In the genomic region with DNA sequence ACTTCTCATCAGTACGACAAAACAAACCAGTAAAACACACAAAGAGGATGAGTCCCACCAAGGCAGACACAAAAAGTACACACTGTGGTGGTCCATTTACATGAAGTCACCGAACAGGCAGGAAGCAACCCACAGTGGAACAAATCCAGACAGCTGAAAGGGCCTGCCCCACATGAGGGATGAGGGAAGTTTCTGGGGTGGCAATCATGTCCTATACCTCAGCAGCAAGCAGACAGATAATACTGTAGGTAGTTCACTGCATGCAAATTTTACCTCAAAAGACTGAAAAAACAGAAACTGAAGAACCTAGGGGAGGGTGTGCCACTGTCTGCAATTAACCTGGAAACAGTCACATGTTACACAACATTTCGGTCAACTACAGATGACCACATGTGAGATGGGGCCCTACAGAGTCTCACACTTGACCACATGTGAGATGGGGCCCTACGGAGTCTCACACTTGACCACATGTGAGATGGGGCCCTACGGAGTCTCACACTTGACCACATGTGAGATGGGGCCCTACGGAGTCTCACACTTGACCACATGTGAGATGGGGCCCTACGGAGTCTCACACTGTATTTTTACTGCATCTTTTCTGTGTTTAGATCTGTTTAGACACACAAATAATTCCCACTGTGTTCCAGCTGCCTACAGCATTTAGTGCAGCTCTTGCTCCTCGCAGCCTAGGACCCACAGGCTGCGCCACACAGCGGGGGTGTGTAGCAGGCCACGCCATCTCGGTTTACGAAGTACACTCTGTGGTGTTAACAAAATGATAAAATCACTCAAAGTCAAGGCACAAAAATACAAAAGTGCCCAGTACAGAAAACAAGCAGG, we compare ENCODE assay signal across 1 cellular context.
TF ChIP-seq lines count a peak whose summit lies in the region.

No MANE protein-coding gene starts in this region.

TF ChIP-seq in GM12878, 131 proteins besides CTCF, POLR2A, EP300 and RAD21 (continued from another document and continues in another):
- TF ChIP-seq, protein P1, sequence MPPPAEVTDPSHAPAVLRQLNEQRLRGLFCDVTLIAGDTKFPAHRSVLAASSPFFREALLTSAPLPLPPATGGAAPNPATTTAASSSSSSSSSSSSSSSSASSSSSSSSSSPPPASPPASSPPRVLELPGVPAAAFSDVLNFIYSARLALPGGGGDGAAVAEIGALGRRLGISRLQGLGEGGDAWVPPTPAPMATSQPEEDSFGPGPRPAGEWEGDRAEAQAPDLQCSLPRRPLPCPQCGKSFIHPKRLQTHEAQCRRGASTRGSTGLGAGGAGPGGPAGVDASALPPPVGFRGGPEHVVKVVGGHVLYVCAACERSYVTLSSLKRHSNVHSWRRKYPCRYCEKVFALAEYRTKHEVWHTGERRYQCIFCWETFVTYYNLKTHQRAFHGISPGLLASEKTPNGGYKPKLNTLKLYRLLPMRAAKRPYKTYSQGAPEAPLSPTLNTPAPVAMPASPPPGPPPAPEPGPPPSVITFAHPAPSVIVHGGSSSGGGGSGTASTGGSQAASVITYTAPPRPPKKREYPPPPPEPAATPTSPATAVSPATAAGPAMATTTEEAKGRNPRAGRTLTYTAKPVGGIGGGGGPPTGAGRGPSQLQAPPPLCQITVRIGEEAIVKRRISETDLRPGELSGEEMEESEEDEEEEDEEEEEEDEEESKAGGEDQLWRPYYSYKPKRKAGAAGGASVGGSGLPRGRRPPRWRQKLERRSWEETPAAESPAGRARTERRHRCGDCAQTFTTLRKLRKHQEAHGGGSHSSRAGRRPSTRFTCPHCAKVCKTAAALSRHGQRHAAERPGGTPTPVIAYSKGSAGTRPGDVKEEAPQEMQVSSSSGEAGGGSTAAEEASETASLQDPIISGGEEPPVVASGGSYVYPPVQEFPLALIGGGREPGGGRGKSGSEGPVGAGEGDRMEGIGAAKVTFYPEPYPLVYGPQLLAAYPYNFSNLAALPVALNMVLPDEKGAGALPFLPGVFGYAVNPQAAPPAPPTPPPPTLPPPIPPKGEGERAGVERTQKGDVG (CRISPR knock-in tag; IDR thresholded peaks at IDR 0.05): no peak
- TF ChIP-seq CREB1 (IDR thresholded peaks at IDR 0.05; ENCODE audit: low read depth) (no peak), SUPT20H (IDR thresholded peaks at IDR 0.05; ENCODE audit: borderline replicate concordance, control insufficient read depth, low read depth, low read length) (no peak), NR2F1 (conservative IDR thresholded peaks at IDR 0.05) (0 out of 2 replicates have a peak, but pooled peaks have one; percentile 35), STAT1 (conservative IDR thresholded peaks at IDR 0.05) (no peak), PML (IDR thresholded peaks at IDR 0.05; ENCODE audit: low read length) (0 out of 2 replicates have a peak, but pooled peaks have one; percentile 43), STAT3 (IDR thresholded peaks at IDR 0.05; ENCODE audit: low read depth, low read length) (no peak), EED (IDR thresholded peaks at IDR 0.05; ENCODE audit: low read depth) (no peak), BHLHE40 (IDR thresholded peaks at IDR 0.05; ENCODE audit: borderline replicate concordance in 1 of 2, low read depth in 2 of 2, low read length in 1 of 2) (peak; percentile 87 to 94), SP1 (IDR thresholded peaks at IDR 0.05; ENCODE audit: low read depth, low read length) (no peak), CBX3 (IDR thresholded peaks at IDR 0.05; ENCODE audit: borderline replicate concordance, low read depth) (no peak), IKZF1 (conservative IDR thresholded peaks at IDR 0.05) (peak; percentile 45; the same call in 1 of the 2 replicates), NR2C1 (IDR thresholded peaks at IDR 0.05) (no peak), NFXL1 (IDR thresholded peaks at IDR 0.05; ENCODE audit: borderline replicate concordance) (no peak), RAD51 (IDR thresholded peaks at IDR 0.05) (peak; percentile 78), TCF12 (IDR thresholded peaks at IDR 0.05; ENCODE audit: low read depth, low read length) (peak; percentile 19; the same call in 1 of the 2 replicates), SREBF2 (IDR thresholded peaks at IDR 0.05; ENCODE audit: low read length) (no peak), TCF3 (IDR thresholded peaks at IDR 0.05; ENCODE audit: borderline replicate concordance, insufficient read depth, low read depth, low read length) (no peak), ZSCAN29 (IDR thresholded peaks at IDR 0.05) (no peak)
- TF ChIP-seq, protein P2, sequence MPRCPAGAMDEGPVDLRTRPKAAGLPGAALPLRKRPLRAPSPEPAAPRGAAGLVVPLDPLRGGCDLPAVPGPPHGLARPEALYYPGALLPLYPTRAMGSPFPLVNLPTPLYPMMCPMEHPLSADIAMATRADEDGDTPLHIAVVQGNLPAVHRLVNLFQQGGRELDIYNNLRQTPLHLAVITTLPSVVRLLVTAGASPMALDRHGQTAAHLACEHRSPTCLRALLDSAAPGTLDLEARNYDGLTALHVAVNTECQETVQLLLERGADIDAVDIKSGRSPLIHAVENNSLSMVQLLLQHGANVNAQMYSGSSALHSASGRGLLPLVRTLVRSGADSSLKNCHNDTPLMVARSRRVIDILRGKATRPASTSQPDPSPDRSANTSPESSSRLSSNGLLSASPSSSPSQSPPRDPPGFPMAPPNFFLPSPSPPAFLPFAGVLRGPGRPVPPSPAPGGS (IDR thresholded peaks at IDR 0.05; ENCODE audit: borderline replicate concordance, insufficient read depth, low read depth, low read length, poor library complexity, severe bottlenecking): peak; percentile 67
- TF ChIP-seq, protein P3, sequence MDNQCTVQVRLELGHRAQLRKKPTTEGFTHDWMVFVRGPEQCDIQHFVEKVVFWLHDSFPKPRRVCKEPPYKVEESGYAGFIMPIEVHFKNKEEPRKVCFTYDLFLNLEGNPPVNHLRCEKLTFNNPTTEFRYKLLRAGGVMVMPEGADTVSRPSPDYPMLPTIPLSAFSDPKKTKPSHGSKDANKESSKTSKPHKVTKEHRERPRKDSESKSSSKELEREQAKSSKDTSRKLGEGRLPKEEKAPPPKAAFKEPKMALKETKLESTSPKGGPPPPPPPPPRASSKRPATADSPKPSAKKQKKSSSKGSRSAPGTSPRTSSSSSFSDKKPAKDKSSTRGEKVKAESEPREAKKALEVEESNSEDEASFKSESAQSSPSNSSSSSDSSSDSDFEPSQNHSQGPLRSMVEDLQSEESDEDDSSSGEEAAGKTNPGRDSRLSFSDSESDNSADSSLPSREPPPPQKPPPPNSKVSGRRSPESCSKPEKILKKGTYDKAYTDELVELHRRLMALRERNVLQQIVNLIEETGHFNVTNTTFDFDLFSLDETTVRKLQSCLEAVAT (IDR thresholded peaks at IDR 0.05): no peak
- TF ChIP-seq, protein P4, sequence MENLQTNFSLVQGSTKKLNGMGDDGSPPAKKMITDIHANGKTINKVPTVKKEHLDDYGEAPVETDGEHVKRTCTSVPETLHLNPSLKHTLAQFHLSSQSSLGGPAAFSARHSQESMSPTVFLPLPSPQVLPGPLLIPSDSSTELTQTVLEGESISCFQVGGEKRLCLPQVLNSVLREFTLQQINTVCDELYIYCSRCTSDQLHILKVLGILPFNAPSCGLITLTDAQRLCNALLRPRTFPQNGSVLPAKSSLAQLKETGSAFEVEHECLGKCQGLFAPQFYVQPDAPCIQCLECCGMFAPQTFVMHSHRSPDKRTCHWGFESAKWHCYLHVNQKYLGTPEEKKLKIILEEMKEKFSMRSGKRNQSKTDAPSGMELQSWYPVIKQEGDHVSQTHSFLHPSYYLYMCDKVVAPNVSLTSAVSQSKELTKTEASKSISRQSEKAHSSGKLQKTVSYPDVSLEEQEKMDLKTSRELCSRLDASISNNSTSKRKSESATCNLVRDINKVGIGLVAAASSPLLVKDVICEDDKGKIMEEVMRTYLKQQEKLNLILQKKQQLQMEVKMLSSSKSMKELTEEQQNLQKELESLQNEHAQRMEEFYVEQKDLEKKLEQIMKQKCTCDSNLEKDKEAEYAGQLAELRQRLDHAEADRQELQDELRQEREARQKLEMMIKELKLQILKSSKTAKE (IDR thresholded peaks at IDR 0.05; ENCODE audit: low read depth, poor library complexity, severe bottlenecking): peak; percentile 99
- TF ChIP-seq, protein P5, sequence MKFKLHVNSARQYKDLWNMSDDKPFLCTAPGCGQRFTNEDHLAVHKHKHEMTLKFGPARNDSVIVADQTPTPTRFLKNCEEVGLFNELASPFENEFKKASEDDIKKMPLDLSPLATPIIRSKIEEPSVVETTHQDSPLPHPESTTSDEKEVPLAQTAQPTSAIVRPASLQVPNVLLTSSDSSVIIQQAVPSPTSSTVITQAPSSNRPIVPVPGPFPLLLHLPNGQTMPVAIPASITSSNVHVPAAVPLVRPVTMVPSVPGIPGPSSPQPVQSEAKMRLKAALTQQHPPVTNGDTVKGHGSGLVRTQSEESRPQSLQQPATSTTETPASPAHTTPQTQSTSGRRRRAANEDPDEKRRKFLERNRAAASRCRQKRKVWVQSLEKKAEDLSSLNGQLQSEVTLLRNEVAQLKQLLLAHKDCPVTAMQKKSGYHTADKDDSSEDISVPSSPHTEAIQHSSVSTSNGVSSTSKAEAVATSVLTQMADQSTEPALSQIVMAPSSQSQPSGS (IDR thresholded peaks at IDR 0.05; ENCODE audit: low read length): peak; percentile 20; the same call in 1 of the 2 replicates
- TF ChIP-seq, protein P6, sequence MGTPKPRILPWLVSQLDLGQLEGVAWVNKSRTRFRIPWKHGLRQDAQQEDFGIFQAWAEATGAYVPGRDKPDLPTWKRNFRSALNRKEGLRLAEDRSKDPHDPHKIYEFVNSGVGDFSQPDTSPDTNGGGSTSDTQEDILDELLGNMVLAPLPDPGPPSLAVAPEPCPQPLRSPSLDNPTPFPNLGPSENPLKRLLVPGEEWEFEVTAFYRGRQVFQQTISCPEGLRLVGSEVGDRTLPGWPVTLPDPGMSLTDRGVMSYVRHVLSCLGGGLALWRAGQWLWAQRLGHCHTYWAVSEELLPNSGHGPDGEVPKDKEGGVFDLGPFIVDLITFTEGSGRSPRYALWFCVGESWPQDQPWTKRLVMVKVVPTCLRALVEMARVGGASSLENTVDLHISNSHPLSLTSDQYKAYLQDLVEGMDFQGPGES (IDR thresholded peaks at IDR 0.05): no peak
- TF ChIP-seq, protein P7, sequence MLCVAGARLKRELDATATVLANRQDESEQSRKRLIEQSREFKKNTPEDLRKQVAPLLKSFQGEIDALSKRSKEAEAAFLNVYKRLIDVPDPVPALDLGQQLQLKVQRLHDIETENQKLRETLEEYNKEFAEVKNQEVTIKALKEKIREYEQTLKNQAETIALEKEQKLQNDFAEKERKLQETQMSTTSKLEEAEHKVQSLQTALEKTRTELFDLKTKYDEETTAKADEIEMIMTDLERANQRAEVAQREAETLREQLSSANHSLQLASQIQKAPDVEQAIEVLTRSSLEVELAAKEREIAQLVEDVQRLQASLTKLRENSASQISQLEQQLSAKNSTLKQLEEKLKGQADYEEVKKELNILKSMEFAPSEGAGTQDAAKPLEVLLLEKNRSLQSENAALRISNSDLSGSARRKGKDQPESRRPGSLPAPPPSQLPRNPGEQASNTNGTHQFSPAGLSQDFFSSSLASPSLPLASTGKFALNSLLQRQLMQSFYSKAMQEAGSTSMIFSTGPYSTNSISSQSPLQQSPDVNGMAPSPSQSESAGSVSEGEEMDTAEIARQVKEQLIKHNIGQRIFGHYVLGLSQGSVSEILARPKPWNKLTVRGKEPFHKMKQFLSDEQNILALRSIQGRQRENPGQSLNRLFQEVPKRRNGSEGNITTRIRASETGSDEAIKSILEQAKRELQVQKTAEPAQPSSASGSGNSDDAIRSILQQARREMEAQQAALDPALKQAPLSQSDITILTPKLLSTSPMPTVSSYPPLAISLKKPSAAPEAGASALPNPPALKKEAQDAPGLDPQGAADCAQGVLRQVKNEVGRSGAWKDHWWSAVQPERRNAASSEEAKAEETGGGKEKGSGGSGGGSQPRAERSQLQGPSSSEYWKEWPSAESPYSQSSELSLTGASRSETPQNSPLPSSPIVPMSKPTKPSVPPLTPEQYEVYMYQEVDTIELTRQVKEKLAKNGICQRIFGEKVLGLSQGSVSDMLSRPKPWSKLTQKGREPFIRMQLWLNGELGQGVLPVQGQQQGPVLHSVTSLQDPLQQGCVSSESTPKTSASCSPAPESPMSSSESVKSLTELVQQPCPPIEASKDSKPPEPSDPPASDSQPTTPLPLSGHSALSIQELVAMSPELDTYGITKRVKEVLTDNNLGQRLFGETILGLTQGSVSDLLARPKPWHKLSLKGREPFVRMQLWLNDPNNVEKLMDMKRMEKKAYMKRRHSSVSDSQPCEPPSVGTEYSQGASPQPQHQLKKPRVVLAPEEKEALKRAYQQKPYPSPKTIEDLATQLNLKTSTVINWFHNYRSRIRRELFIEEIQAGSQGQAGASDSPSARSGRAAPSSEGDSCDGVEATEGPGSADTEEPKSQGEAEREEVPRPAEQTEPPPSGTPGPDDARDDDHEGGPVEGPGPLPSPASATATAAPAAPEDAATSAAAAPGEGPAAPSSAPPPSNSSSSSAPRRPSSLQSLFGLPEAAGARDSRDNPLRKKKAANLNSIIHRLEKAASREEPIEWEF (IDR thresholded peaks at IDR 0.05; ENCODE audit: insufficient replicate concordance, low read depth, low read length): no peak
- TF ChIP-seq, protein P8, sequence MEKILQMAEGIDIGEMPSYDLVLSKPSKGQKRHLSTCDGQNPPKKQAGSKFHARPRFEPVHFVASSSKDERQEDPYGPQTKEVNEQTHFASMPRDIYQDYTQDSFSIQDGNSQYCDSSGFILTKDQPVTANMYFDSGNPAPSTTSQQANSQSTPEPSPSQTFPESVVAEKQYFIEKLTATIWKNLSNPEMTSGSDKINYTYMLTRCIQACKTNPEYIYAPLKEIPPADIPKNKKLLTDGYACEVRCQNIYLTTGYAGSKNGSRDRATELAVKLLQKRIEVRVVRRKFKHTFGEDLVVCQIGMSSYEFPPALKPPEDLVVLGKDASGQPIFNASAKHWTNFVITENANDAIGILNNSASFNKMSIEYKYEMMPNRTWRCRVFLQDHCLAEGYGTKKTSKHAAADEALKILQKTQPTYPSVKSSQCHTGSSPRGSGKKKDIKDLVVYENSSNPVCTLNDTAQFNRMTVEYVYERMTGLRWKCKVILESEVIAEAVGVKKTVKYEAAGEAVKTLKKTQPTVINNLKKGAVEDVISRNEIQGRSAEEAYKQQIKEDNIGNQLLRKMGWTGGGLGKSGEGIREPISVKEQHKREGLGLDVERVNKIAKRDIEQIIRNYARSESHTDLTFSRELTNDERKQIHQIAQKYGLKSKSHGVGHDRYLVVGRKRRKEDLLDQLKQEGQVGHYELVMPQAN (conservative IDR thresholded peaks at IDR 0.05): no peak
